In genomic region chr9:118473527-118473926, GRCh38 we compare ENCODE assay signal across 11 cellular contexts.
DNase-seq lines count a peak whose midpoint lies in the region; FAIRE-seq lines count a peak whose summit lies in the region.
"Had no signal": no experiment of that assay in that cellular context is flagged by ENCODE, and none has a peak within 500 bp of the region (broad histone marks: within the 10 kb centered on the region; RNA-seq: fewer than 3 reads in every experiment).

No MANE protein-coding gene starts in this region.

- no peak for FAIRE-seq in small intestine (lab: Jason Lieb, UNC)

- POLR2A ChIA-PET in CD8-positive, alpha-beta memory T cell (lab: Charles Lee) = no interaction called here

- H3K27ac ChIP-seq in CD8-positive, alpha-beta memory T cell (ENCODE audit: low read depth, low read length) = no peak overlapping the region
- no peak overlapping the region for H3K27ac ChIP-seq in small intestine (ENCODE audit: low read depth in 1 of 2, low read length in 1 of 2)
- H3K27ac ChIP-seq: BLaER1 treated with 17β-estradiol and CSF1 and Interleukin-3, amounts not matched to agents 10 nM and 100 nM had no signal

- H3K9me3 Mint-ChIP-seq in CD8-positive, alpha-beta memory T cell = peaks cover 0 to 7% (median 4%) of the 10 kb centered on the region in 5 donors

- H3K27ac Mint-ChIP-seq in CD8-positive, alpha-beta memory T cell = no peak overlapping the region

- CTCF ChIA-PET in CD8-positive, alpha-beta memory T cell (lab: Charles Lee) = no interaction called here

- no peaks in the 10 kb centered on the region for H3K36me3 Mint-ChIP-seq in CD8-positive, alpha-beta memory T cell

- no peaks in the 10 kb centered on the region for H3K36me3 ChIP-seq in H7 (replicated peaks; ENCODE audit: control insufficient read depth, insufficient read depth, low read length)
- H3K36me3 ChIP-seq in NT2/D1 (ENCODE audit: insufficient read depth, insufficient read length, low read length) = no peaks in the 10 kb centered on the region
- H3K36me3 ChIP-seq in CD8-positive, alpha-beta memory T cell (ENCODE audit: insufficient read depth, low read length) = no peaks in the 10 kb centered on the region
- H3K36me3 ChIP-seq in small intestine (ENCODE audit: control insufficient read depth in 2 of 2, insufficient read depth in 2 of 2, low read length in 2 of 2) = no peaks in the 10 kb centered on the region
- H3K36me3 ChIP-seq: BLaER1 treated with 17β-estradiol and CSF1 and Interleukin-3, amounts not matched to agents 10 nM and 100 nM had no signal

- H3K4me1 Mint-ChIP-seq in CD8-positive, alpha-beta memory T cell = no peaks in the 10 kb centered on the region

- H3K4me3 Mint-ChIP-seq in CD8-positive, alpha-beta memory T cell = no peak overlapping the region

- no peak overlapping the region for H3K9ac ChIP-seq in NT2/D1 (ENCODE audit: insufficient read length, low read depth)
- H3K9ac ChIP-seq: BLaER1 treated with 17β-estradiol and CSF1 and Interleukin-3, amounts not matched to agents 10 nM and 100 nM had no signal

- DNase-seq in ELF-1 (ENCODE audit: low read depth, low spot score) (peak; percentile 66), H7 (peak; percentile 9), NT2/D1 (ENCODE audit: low read depth, low spot score) (peak; percentile 70), islet precursor cell (peak; percentile 61), small intestine (no peak)
- no peak for DNase-seq in CD8-positive, alpha-beta memory T cell
- DNase-seq in activated effector memory CD4-positive, alpha-beta T cell treated with Interleukin-2 at 50 U/mL for 16 hours = no peak
- DNase-seq: DMS153, NCI-H1436, NCI-H446 had no signal

- H3K27me3 ChIP-seq in H7 (ENCODE audit: control insufficient read depth, insufficient read depth, low read length) (no peaks in the 10 kb centered on the region), NT2/D1 (ENCODE audit: insufficient read depth, insufficient read length) (no peaks in the 10 kb centered on the region), small intestine (ENCODE audit: control insufficient read depth in 2 of 2, insufficient read depth in 2 of 2, low read length in 2 of 2) (no peaks in the 10 kb centered on the region)
- no peaks in the 10 kb centered on the region for H3K27me3 ChIP-seq in CD8-positive, alpha-beta memory T cell (ENCODE audit: insufficient read depth, low read length, poor library complexity, severe bottlenecking)
- H3K27me3 ChIP-seq: BLaER1 treated with 17β-estradiol and CSF1 and Interleukin-3, amounts not matched to agents 10 nM and 100 nM had no signal

- H3K27me3 Mint-ChIP-seq in CD8-positive, alpha-beta memory T cell = no peaks in the 10 kb centered on the region

- H3K4me1 ChIP-seq in NT2/D1 (ENCODE audit: insufficient read depth, insufficient read length) (no peaks in the 10 kb centered on the region), small intestine (ENCODE audit: control insufficient read depth in 2 of 2, insufficient read depth in 1 of 2, low read depth in 1 of 2, low read length in 1 of 2) (no peaks in the 10 kb centered on the region)
- no peaks in the 10 kb centered on the region for H3K4me1 ChIP-seq in CD8-positive, alpha-beta memory T cell (ENCODE audit: insufficient read depth, low read length)
- H3K4me1 ChIP-seq: BLaER1 treated with 17β-estradiol and CSF1 and Interleukin-3, amounts not matched to agents 10 nM and 100 nM had no signal

- 71 to 82% (median 73%) methylated on average over 1 of the region's 1 CpG for WGBS in small intestine, 3 donors

- H3K9me3 ChIP-seq in NT2/D1 (ENCODE audit: insufficient read depth, low read length) (no peaks in the 10 kb centered on the region), small intestine (ENCODE audit: control insufficient read depth, low read depth) (no peaks in the 10 kb centered on the region)
- no peaks in the 10 kb centered on the region for H3K9me3 ChIP-seq in CD8-positive, alpha-beta memory T cell (ENCODE audit: low read length)
- H3K9me3 ChIP-seq: BLaER1 treated with 17β-estradiol and CSF1 and Interleukin-3, amounts not matched to agents 10 nM and 100 nM had no signal

- no peak overlapping the region for H3K4me3 ChIP-seq in H7 (ENCODE audit: insufficient read depth, low read depth, low read length)
- no peak overlapping the region for H3K4me3 ChIP-seq in NT2/D1 (ENCODE audit: insufficient read length, low read depth)
- H3K4me3 ChIP-seq in CD8-positive, alpha-beta memory T cell (ENCODE audit: low read length) = no peak overlapping the region
- no peak overlapping the region for H3K4me3 ChIP-seq in small intestine (ENCODE audit: low read depth in 1 of 2, low read length in 2 of 2)
- H3K4me3 ChIP-seq: BLaER1 treated with 17β-estradiol and CSF1 and Interleukin-3, amounts not matched to agents 10 nM and 100 nM had no signal

Comparison
In these comparisons a context has a peak if more than half of its experiments do, and no peak if none do; other contexts are left out.
1. DNase-seq: peak in ELF-1 (single experiment), H7 (single experiment), NT2/D1 (single experiment) and islet precursor cell (single experiment); none in CD8-positive, alpha-beta memory T cell (0 of 5), activated effector memory CD4-positive, alpha-beta T cell treated with Interleukin-2 at 50 U/mL for 16 hours (single experiment) and small intestine (single experiment).